Comparison of ENCODE assay signal across 8 cellular contexts in genomic region chr17:17822189-17822978, GRCh38. TPM values are rescaled to one million over a fixed set of nuclear protein-coding genes. Genes with fewer than 3 reads are reported as not detected.
DNase-seq lines count a peak whose midpoint lies in the region; ATAC-seq and TF ChIP-seq lines count a peak whose summit lies in the region.

No MANE protein-coding gene starts in this region.

- no peak for TF ChIP-seq CTCF in Calu3 (IDR thresholded peaks at IDR 0.05; ENCODE audit: unreplicated experiment)
- no peak for TF ChIP-seq CTCF in osteocyte (IDR thresholded peaks at IDR 0.05)

- no TSS peak for BruUV-seq in Calu3 (replicated peaks; lab: Mats Ljungman, UMichigan)

- H3K9me3 Mint-ChIP-seq in Calu3 (ENCODE audit: low read depth, unreplicated experiment) (no peaks in the 10 kb centered on the region), osteocyte (ENCODE audit: unreplicated experiment) (no peaks in the 10 kb centered on the region)

- DNase-seq in Calu3 (no peak), RPMI8226 (peak; percentile 84), fibroblast of gingiva (ENCODE audit: low read depth) (peak; percentile 92), osteocyte (ENCODE audit: extremely low spot score, unreplicated experiment) (no peak), HuH-7 (ENCODE audit: low spot score) (no peak), NCI-H2107 (lab: John Stamatoyannopoulos, UW) (no peak)

- H3K4me3 Mint-ChIP-seq in Calu3 (ENCODE audit: low read depth, unreplicated experiment) (peak overlapping the region; percentile 28), osteocyte (ENCODE audit: unreplicated experiment) (peak overlapping the region; percentile 60)

- H3K4me1 Mint-ChIP-seq in Calu3 (ENCODE audit: low read depth, unreplicated experiment) (peaks cover 52% of the 10 kb centered on the region), osteocyte (ENCODE audit: unreplicated experiment) (peaks cover 71% of the 10 kb centered on the region)

- no peak overlapping the region for H3K27ac Mint-ChIP-seq in Calu3 (ENCODE audit: unreplicated experiment)
- peak overlapping the region; percentile 23 for H3K27ac Mint-ChIP-seq in osteocyte (ENCODE audit: unreplicated experiment)

- ATAC-seq in HG03565 (IDR thresholded peaks at IDR 0.05; ENCODE audit: unreplicated experiment) (no peak), HG02870 (IDR thresholded peaks at IDR 0.05; ENCODE audit: unreplicated experiment) (no peak)

- CTCF ChIA-PET in Calu3 (lab: Charles Lee), result no interaction called here

- intact Hi-C loops in Calu3 (cut with micrococcal nuclease; ENCODE audit: unreplicated experiment), result no loop called here

- H3K27me3 Mint-ChIP-seq in Calu3 (ENCODE audit: unreplicated experiment) (no peaks in the 10 kb centered on the region), osteocyte (ENCODE audit: unreplicated experiment) (no peaks in the 10 kb centered on the region)

- H3K36me3 Mint-ChIP-seq in Calu3 (ENCODE audit: insufficient read depth, unreplicated experiment), result peaks cover 63% of the 10 kb centered on the region
- peaks cover 11% of the 10 kb centered on the region for H3K36me3 Mint-ChIP-seq in osteocyte (ENCODE audit: unreplicated experiment)

RNA-seq across cellular contexts. Expression of gene SREBF1, which starts 14.4 kb away (rescaled TPM):
- total RNA-seq in Calu3 (2022) (104 and 110 TPM in 2 replicates), osteocyte (78.0 and 86.9 TPM in 2 replicates)

Comparison
In these comparisons a context has a peak if more than half of its experiments do, and no peak if none do; other contexts are left out.
1. DNase-seq: peak in RPMI8226 (single experiment) and fibroblast of gingiva (single experiment); none in Calu3 (single experiment), osteocyte (single experiment), HuH-7 (single experiment) and NCI-H2107 (single experiment).